ENCODE assay signal across 19 cellular contexts in the genomic region with DNA sequence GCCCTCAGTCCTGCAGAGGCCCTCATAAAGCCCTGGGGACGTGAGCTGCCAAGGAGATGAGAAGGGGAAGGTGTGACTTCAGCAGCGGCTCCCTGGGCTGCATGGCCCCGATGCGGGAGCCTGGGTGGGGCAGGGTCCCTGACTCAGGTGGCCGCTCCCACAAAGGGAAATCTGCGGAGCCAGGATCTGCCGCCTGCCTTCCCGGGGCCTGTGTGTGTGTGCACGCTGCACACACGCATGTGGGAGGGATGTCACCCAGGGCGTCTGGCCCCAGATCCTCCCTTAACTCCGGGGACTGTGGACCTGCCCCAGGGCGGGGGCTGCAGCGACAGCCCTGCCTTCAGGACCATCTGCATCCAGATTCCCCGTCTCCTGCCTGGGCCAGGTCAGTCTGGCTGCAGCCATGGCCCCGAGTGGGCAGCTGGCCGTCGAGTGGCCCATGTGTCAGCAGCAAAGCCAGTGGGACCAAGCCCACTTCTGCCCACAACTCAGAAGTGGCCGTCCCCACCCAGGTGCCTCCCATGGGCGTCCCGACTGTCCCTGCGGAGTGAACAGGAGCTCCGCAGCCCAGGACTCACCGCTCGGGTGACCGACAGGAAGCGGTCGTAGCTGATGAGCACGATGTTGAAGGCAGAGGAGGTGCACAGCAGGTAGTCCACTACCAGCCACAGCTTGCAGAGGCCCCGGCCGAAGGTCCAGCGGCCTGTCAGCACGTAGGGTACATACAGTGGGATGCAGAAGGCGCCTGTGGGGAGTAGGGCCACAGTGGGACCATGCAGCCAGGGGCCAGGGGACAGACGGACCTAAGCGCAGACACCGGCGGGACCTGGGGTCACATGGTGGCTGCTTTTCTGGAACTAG. TPM values are rescaled to one million over a fixed set of nuclear protein-coding genes. Genes with fewer than 3 reads are reported as not detected.
"Had no signal": no experiment of that assay in that cellular context is flagged by ENCODE, and none has a peak within 500 bp of the region (broad histone marks: within the 10 kb centered on the region; RNA-seq: fewer than 3 reads in every experiment).

No MANE protein-coding gene starts in this region.

- H3K27ac ChIP-seq: breast epithelium, heart left ventricle, skin epidermis, tibial nerve had no signal

- ATAC-seq: activated naive CD8-positive, alpha-beta T cell treated with anti-CD3 and anti-CD28 coated beads, Interleukin-2, amount 50 U/mL, for 24 hours; activated T-helper 17 cell treated with anti-CD3 and anti-CD28 coated beads, Interleukin-2, amount 50 U/mL, for 72 hours; heart left ventricle had no signal

- H3K27ac Mint-ChIP-seq: activated naive CD4-positive, alpha-beta T cell treated with anti-CD3 and anti-CD28 coated beads for 36 hours; activated naive CD8-positive, alpha-beta T cell treated with anti-CD3 and anti-CD28 coated beads, Interleukin-2, amount 50 U/mL, for 24 hours; activated T-helper 17 cell treated with anti-CD3 and anti-CD28 coated beads, Interleukin-2, amount 50 U/mL, for 72 hours had no signal

- H3K4me3 Mint-ChIP-seq: activated naive CD8-positive, alpha-beta T cell treated with anti-CD3 and anti-CD28 coated beads, Interleukin-2, amount 50 U/mL, for 24 hours had no signal

- H3K4me1 Mint-ChIP-seq: activated naive CD8-positive, alpha-beta T cell treated with anti-CD3 and anti-CD28 coated beads, Interleukin-2, amount 50 U/mL, for 24 hours; activated T-helper 17 cell treated with anti-CD3 and anti-CD28 coated beads, Interleukin-2, amount 50 U/mL, for 72 hours had no signal

- H3K9me3 ChIP-seq: breast epithelium, heart left ventricle, tibial nerve had no signal

- H3K4me3 ChIP-seq: breast epithelium, lung, skin epidermis, tibial nerve had no signal

- DNase-seq: activated CD4-positive, alpha-beta T cell treated with anti-CD3 and anti-CD28 coated beads for 1 hour; activated CD4-positive, alpha-beta T cell treated with anti-CD3 and anti-CD28 coated beads, Interleukin-2, amount 50 U/mL, for 4 hours; activated naive CD4-positive, alpha-beta T cell treated with anti-CD3 and anti-CD28 coated beads for 36 hours; activated naive CD8-positive, alpha-beta T cell treated with anti-CD3 and anti-CD28 coated beads, Interleukin-2, amount 50 U/mL, for 24 hours; aorta; dermis blood vessel endothelial cell; midbrain; stimulated activated CD4-positive, alpha-beta T cell treated with anti-CD3 and anti-CD28 coated beads, Interleukin-15, amount 100 ng/mL, for 24 hours; stimulated activated CD4-positive, alpha-beta T cell treated with anti-CD3 and anti-CD28 coated beads, Interleukin-4, amount 100 ng/mL, for 1 hour; stimulated activated naive CD4-positive, alpha-beta T cell had no signal

- H3K9me3 Mint-ChIP-seq: activated naive CD4-positive, alpha-beta T cell treated with anti-CD3 and anti-CD28 coated beads for 36 hours; activated naive CD8-positive, alpha-beta T cell treated with anti-CD3 and anti-CD28 coated beads, Interleukin-2, amount 50 U/mL, for 24 hours; activated T-helper 17 cell treated with anti-CD3 and anti-CD28 coated beads, Interleukin-2, amount 50 U/mL, for 72 hours had no signal

- H3K36me3 ChIP-seq: breast epithelium, heart left ventricle, tibial nerve had no signal

RNA-seq across cellular contexts. Expression of a gene that starts 1.9 kb away (rescaled TPM):
- total RNA-seq: activated naive CD4-positive, alpha-beta T cell treated with anti-CD3 and anti-CD28 coated beads for 36 hours; activated T-helper 17 cell treated with anti-CD3 and anti-CD28 coated beads, Interleukin-2, amount 50 U/mL, for 72 hours; aorta; breast epithelium; dermis blood vessel endothelial cell; epithelial cell of proximal tubule; heart left ventricle; lung; subcutaneous adipose tissue; T-helper 2 cell treated with Interferon-gamma antibody and Interleukin-4, amounts not matched to agents 100 ng/mL and 5 ng/mL, for 36 hours; tibial nerve had no signal
- polyA plus RNA-seq: aorta, heart left ventricle, lung had no signal
